In genomic region chr14:50819307-50819706, GRCh38 we compare ENCODE assay signal across 9 cellular contexts. TPM values are rescaled to one million over a fixed set of nuclear protein-coding genes. Genes with fewer than 3 reads are reported as not detected.
"Had no signal": no experiment of that assay in that cellular context is flagged by ENCODE, and none has a peak within 500 bp of the region (broad histone marks: within the 10 kb centered on the region; RNA-seq: fewer than 3 reads in every experiment).

No MANE protein-coding gene starts in this region.

RNA-seq across cellular contexts. Expression of gene ABHD12B, which starts 52.5 kb away (rescaled TPM):
- total RNA-seq: aorta, epithelial cell of proximal tubule, foreskin keratinocyte, lower lobe of right lung, pulmonary artery endothelial cell, urinary bladder had no signal
- polyA plus RNA-seq: fibroblast of lung, foreskin keratinocyte, keratinocyte, SK-N-SH, urinary bladder had no signal
